ENCODE assay signal across 8 cellular contexts in the genomic region with DNA sequence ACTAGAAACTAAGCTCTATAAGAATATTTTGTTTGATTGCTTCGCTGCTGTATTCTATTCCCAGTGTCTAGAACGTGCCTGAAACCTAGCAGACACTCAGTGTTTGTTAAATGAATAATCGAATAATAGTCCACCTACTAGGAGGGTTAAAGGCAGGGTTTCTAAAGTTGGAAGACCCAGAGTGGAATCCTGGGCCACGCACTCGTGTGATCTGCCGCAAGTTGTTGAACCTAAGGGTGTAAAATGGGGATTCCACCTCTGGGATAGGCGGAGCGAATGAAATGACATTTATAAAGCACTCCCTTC.
DNase-seq lines count a peak whose midpoint lies in the region; ATAC-seq and TF ChIP-seq lines count a peak whose summit lies in the region.

No MANE protein-coding gene starts in this region.

- H3K79me2 ChIP-seq in DOHH2 (ENCODE audit: control insufficient read depth, low read length): peaks cover 30% of the 10 kb centered on the region
- no peaks in the 10 kb centered on the region for H3K79me2 ChIP-seq in OCI-LY1 (ENCODE audit: insufficient read depth, low read length)
- peaks cover 11% of the 10 kb centered on the region for H3K79me2 ChIP-seq in parathyroid adenoma

- H3K4me3 ChIP-seq in DOHH2 (ENCODE audit: low read length): peak overlapping the region; percentile 73
- peak overlapping the region; percentile 59 for H3K4me3 ChIP-seq in OCI-LY1 (ENCODE audit: low read depth, low read length, poor library complexity, severe bottlenecking)
- H3K4me3 ChIP-seq in endocrine pancreas (ENCODE audit: control insufficient read depth, insufficient read depth, low read length): peak overlapping the region; percentile 54
- H3K4me3 ChIP-seq in parathyroid adenoma (ENCODE audit: low read depth, low read length): peak overlapping the region; percentile 92

- H3K9me3 ChIP-seq in DOHH2 (ENCODE audit: control insufficient read depth, insufficient read depth, low read length) (no peaks in the 10 kb centered on the region), OCI-LY1 (ENCODE audit: low read length) (no peaks in the 10 kb centered on the region), endocrine pancreas (ENCODE audit: control insufficient read depth, low read length) (no peaks in the 10 kb centered on the region), parathyroid adenoma (ENCODE audit: control insufficient read depth, low read length) (no peaks in the 10 kb centered on the region)

- ATAC-seq in HG03159 (IDR thresholded peaks at IDR 0.05; ENCODE audit: unreplicated experiment) (no peak), GM21528 (IDR thresholded peaks at IDR 0.05; ENCODE audit: low FRiP score, unreplicated experiment) (no peak)

- in situ Hi-C loops in GM13976 (cut with MboI; ENCODE audit: low sequenced_read_pairs, unreplicated experiment): no loop called here

- no peak for DNase-seq in HuH-7.5 (ENCODE audit: low spot score)
- DNase-seq in GM13976 (ENCODE audit: low spot score): no peak

- H3K4me2 ChIP-seq in DOHH2 (ENCODE audit: low read length) (peak overlapping the region; percentile 82), OCI-LY1 (ENCODE audit: low read length) (peak overlapping the region; percentile 93), parathyroid adenoma (ENCODE audit: low read length) (peak overlapping the region; percentile 61)

- H3K9me2 ChIP-seq in DOHH2 (replicated peaks; ENCODE audit: control insufficient read depth, low read length) (no peaks in the 10 kb centered on the region), OCI-LY1 (ENCODE audit: low read depth, low read length) (no peaks in the 10 kb centered on the region)

- H3F3A ChIP-seq in DOHH2 (ENCODE audit: control insufficient read depth, insufficient read depth): no peaks in the 10 kb centered on the region
- no peaks in the 10 kb centered on the region for H3F3A ChIP-seq in OCI-LY1 (ENCODE audit: insufficient read depth, low read length)

- H3K27ac ChIP-seq in DOHH2 (ENCODE audit: low read depth, low read length) (peak overlapping the region; percentile 28), OCI-LY1 (ENCODE audit: low read depth, low read length, poor library complexity, severe bottlenecking) (no peak overlapping the region), parathyroid adenoma (peak overlapping the region; percentile 20)

- TF ChIP-seq CTCF in DOHH2 (IDR thresholded peaks at IDR 0.05; ENCODE audit: low read depth, low read length, poor library complexity, severe bottlenecking): no peak
- no peak for TF ChIP-seq CTCF in OCI-LY1 (IDR thresholded peaks at IDR 0.05; ENCODE audit: low read length)
- no peak for TF ChIP-seq CTCF in parathyroid adenoma (IDR thresholded peaks at IDR 0.05)
- no peak for TF ChIP-seq CTCF in GM13976 (IDR thresholded peaks at IDR 0.05; ENCODE audit: borderline replicate concordance, control extremely low read depth, extremely low read depth, insufficient read depth, missing control alignments)

- H4K20me1 ChIP-seq in DOHH2 (ENCODE audit: control insufficient read depth, insufficient read depth, low read depth, low read length) (no peaks in the 10 kb centered on the region), OCI-LY1 (ENCODE audit: insufficient read depth, low read length) (no peaks in the 10 kb centered on the region)

- peaks cover 24% of the 10 kb centered on the region for H3K4me1 ChIP-seq in DOHH2 (ENCODE audit: control insufficient read depth, low read length)
- H3K4me1 ChIP-seq in OCI-LY1 (ENCODE audit: insufficient read depth, low read length, severe bottlenecking): peaks cover 15% of the 10 kb centered on the region
- peaks cover 10% of the 10 kb centered on the region for H3K4me1 ChIP-seq in endocrine pancreas (ENCODE audit: control insufficient read depth, insufficient read depth, low read length)
- peaks cover 7% of the 10 kb centered on the region for H3K4me1 ChIP-seq in parathyroid adenoma

- H3K36me3 ChIP-seq in DOHH2 (ENCODE audit: control insufficient read depth, low read length) (no peaks in the 10 kb centered on the region), OCI-LY1 (ENCODE audit: insufficient read depth, low read length) (no peaks in the 10 kb centered on the region), endocrine pancreas (ENCODE audit: control insufficient read depth, insufficient read depth, low read length) (no peaks in the 10 kb centered on the region), parathyroid adenoma (ENCODE audit: control insufficient read depth, insufficient read depth, low read length) (no peaks in the 10 kb centered on the region)

- H3K9ac ChIP-seq in OCI-LY1 (ENCODE audit: low read length): peak overlapping the region; percentile 58
- no peak overlapping the region for H3K9ac ChIP-seq in endocrine pancreas (ENCODE audit: control insufficient read depth, insufficient read depth, low read length)
- H3K9ac ChIP-seq in parathyroid adenoma: no peak overlapping the region

- H2AFZ ChIP-seq in OCI-LY1 (ENCODE audit: low read length) (peak overlapping the region; percentile 98), parathyroid adenoma (peak overlapping the region; percentile 73)

- H3K27me3 ChIP-seq in DOHH2 (ENCODE audit: control insufficient read depth, low read length) (peaks cover 2% of the 10 kb centered on the region; the same call in 1 of the 2 replicates), OCI-LY1 (ENCODE audit: insufficient read depth, low read length) (peaks cover 5% of the 10 kb centered on the region; the same call in 1 of the 2 replicates), endocrine pancreas (ENCODE audit: control insufficient read depth, insufficient read depth, low read length) (no peaks in the 10 kb centered on the region), parathyroid adenoma (ENCODE audit: control insufficient read depth, insufficient read depth, low read length) (no peaks in the 10 kb centered on the region)
